In the genomic region with DNA sequence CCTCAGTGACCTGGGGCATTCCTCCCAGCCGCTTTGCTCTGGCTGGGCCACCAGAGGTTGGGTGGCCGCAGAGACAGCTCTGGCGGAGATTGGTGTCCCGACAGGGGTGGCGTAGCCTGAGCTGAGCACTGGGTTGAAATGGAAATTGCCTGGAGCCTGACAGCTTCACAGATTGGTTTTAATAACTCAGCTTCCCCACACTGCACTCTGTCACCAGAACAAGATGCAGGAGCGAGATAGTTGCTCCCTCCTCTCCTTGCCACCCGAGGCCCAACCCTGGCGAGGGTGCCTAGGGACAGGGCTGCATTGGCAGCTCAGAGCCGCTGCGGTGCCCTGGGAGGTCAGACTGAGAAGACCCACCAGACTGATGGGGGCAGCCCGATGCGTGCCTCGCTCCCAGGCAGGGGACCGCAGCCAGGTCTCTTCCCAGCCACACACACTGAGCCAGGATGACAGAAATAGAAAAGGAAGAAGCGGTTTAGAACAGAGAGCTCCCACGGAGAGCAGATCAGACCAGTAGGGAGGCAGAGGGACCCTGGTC, we compare ENCODE assay signal across 4 cellular contexts.
TF ChIP-seq lines count a peak whose summit lies in the region.

No MANE protein-coding gene starts in this region.

TF ChIP-seq in SK-N-SH, 30 proteins besides CTCF, POLR2A, EP300 and RAD21:
- TF ChIP-seq MEF2A (IDR thresholded peaks at IDR 0.05; ENCODE audit: borderline replicate concordance, low read depth) (no peak), GATA2 (CRISPR knock-in tag; IDR thresholded peaks at IDR 0.05) (peak; percentile 87)

TF ChIP-seq in SK-N-SH treated with all-trans-retinoic acid at 6 μM for 48 hours, 23 proteins besides CTCF, POLR2A, EP300 and RAD21:
- no peak for TF ChIP-seq TCF4 (CRISPR knock-in tag; IDR thresholded peaks at IDR 0.05; ENCODE audit: borderline replicate concordance)
- TF ChIP-seq, protein P1, sequence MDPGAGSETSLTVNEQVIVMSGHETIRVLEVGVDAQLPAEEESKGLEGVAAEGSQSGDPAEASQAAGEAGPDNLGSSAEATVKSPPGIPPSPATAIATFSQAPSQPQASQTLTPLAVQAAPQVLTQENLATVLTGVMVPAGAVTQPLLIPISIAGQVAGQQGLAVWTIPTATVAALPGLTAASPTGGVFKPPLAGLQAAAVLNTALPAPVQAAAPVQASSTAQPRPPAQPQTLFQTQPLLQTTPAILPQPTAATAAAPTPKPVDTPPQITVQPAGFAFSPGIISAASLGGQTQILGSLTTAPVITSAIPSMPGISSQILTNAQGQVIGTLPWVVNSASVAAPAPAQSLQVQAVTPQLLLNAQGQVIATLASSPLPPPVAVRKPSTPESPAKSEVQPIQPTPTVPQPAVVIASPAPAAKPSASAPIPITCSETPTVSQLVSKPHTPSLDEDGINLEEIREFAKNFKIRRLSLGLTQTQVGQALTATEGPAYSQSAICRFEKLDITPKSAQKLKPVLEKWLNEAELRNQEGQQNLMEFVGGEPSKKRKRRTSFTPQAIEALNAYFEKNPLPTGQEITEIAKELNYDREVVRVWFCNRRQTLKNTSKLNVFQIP (CRISPR knock-in tag; IDR thresholded peaks at IDR 0.05; ENCODE audit: borderline replicate concordance, low read depth): no peak

TF ChIP-seq in H1, 55 proteins besides CTCF, POLR2A, EP300 and RAD21:
- TF ChIP-seq CEBPB (IDR thresholded peaks at IDR 0.05; ENCODE audit: low read depth, low read length) (no peak), SIX5 (IDR thresholded peaks at IDR 0.05; ENCODE audit: low read depth, low read length) (no peak), CBX8 (IDR thresholded peaks at IDR 0.05; ENCODE audit: borderline replicate concordance, low read depth, low read length) (no peak), MAFK (IDR thresholded peaks at IDR 0.05; ENCODE audit: low read depth, low read length) (no peak), GABPA (IDR thresholded peaks at IDR 0.05; ENCODE audit: borderline replicate concordance, insufficient read depth, low read length) (no peak), KDM5A (IDR thresholded peaks at IDR 0.05; ENCODE audit: low read length) (no peak)

TF ChIP-seq in GM12891, 5 proteins besides CTCF, POLR2A, EP300 and RAD21:
- TF ChIP-seq PAX5 (IDR thresholded peaks at IDR 0.05; ENCODE audit: insufficient read depth, low read length, severe bottlenecking) (no peak), TAF1 (IDR thresholded peaks at IDR 0.05; ENCODE audit: low read depth, low read length) (no peak), SPI1 (IDR thresholded peaks at IDR 0.05; ENCODE audit: low read depth, low read length) (no peak), POU2F2 (IDR thresholded peaks at IDR 0.05; ENCODE audit: low read depth, low read length) (no peak), POLR2AphosphoS5 (IDR thresholded peaks at IDR 0.05; ENCODE audit: low read depth, low read length) (no peak)
